19 cellular contexts compared by ENCODE assay signal in the genomic region with DNA sequence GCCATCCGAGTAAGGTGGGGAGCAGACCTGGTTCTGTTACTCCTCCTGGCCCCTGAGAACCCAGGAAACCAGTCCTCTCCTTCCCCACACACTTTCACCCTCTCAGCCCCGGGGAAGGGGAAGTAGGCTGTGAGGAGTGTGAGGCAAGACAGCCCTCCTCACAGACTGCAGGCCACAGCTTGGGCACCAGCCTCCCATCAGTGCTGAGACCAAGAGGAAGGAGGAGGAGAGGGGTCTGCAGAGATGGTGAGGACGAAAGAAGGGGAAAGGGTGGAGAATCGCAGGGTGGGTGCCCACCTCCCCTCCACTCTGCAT. TPM values are rescaled to one million over a fixed set of nuclear protein-coding genes. Genes with fewer than 3 reads are reported as not detected.
DNase-seq lines count a peak whose midpoint lies in the region; ATAC-seq and TF ChIP-seq lines count a peak whose summit lies in the region.
"Had no signal": no experiment of that assay in that cellular context is flagged by ENCODE, and none has a peak within 500 bp of the region (broad histone marks: within the 10 kb centered on the region; RNA-seq: fewer than 3 reads in every experiment).

No MANE protein-coding gene starts in this region.

- H3K4me1 Mint-ChIP-seq in activated naive CD8-positive, alpha-beta T cell treated with anti-CD3 and anti-CD28 coated beads for 36 hours: peaks cover 6% of the 10 kb centered on the region
- H3K4me1 Mint-ChIP-seq in activated naive CD8-positive, alpha-beta T cell treated with anti-CD3 and anti-CD28 coated beads, Interleukin-2, amount 50 U/mL, for 24 hours: peaks cover 6% of the 10 kb centered on the region
- peaks cover 13 to 22% of the 10 kb centered on the region in 2 donors for H3K4me1 Mint-ChIP-seq in stimulated activated naive B cell treated with anti-CD40 and anti-IgM and Interleukin-4, amounts not matched to agents 10 μg/mL and 1 μg/mL and 100 μg/mL, for 72 hours

- POLR2A ChIA-PET in RWPE1 (lab: Yijun Ruan, JAX; ENCODE audit: low non-redundant PET): no interaction called here

- peaks cover 15% of the 10 kb centered on the region for H3K79me2 ChIP-seq in hepatocyte

- CTCF ChIA-PET in RWPE1 (lab: Yijun Ruan, JAX): no interaction called here

- no peak overlapping the region for H3K4me3 ChIP-seq in hepatocyte
- H3K4me3 ChIP-seq: colonic mucosa, Peyer's patch, vagina had no signal

- no peaks in the 10 kb centered on the region for H3K9me3 ChIP-seq in hepatocyte (ENCODE audit: low read depth)
- H3K9me3 ChIP-seq: colonic mucosa, Peyer's patch, vagina had no signal

- H3K4me3 Mint-ChIP-seq in activated naive CD8-positive, alpha-beta T cell treated with anti-CD3 and anti-CD28 coated beads for 36 hours: no peak overlapping the region
- no peak overlapping the region for H3K4me3 Mint-ChIP-seq in activated naive CD8-positive, alpha-beta T cell treated with anti-CD3 and anti-CD28 coated beads, Interleukin-2, amount 50 U/mL, for 24 hours
- H3K4me3 Mint-ChIP-seq in stimulated activated naive B cell treated with anti-CD40 and anti-IgM and Interleukin-4, amounts not matched to agents 10 μg/mL and 1 μg/mL and 100 μg/mL, for 72 hours: no peak overlapping the region
- H3K4me3 Mint-ChIP-seq: nephron; T-helper 1 cell treated with Interleukin-12 subunit alpha and Interleukin-12 subunit beta and Interleukin-4 antibody, amounts not matched to agents 30 μg/mL and 1 μg/mL, for 36 hours had no signal

- no peak overlapping the region for H2AFZ ChIP-seq in hepatocyte

- H3K9me3 Mint-ChIP-seq in activated naive CD8-positive, alpha-beta T cell treated with anti-CD3 and anti-CD28 coated beads for 36 hours: no peaks in the 10 kb centered on the region
- H3K9me3 Mint-ChIP-seq in activated naive CD8-positive, alpha-beta T cell treated with anti-CD3 and anti-CD28 coated beads, Interleukin-2, amount 50 U/mL, for 24 hours: no peaks in the 10 kb centered on the region
- no peaks in the 10 kb centered on the region for H3K9me3 Mint-ChIP-seq in stimulated activated naive B cell treated with anti-CD40 and anti-IgM and Interleukin-4, amounts not matched to agents 10 μg/mL and 1 μg/mL and 100 μg/mL, for 72 hours
- H3K9me3 Mint-ChIP-seq: nephron; T-helper 1 cell treated with Interleukin-12 subunit alpha and Interleukin-12 subunit beta and Interleukin-4 antibody, amounts not matched to agents 30 μg/mL and 1 μg/mL, for 36 hours had no signal

- no peaks in the 10 kb centered on the region for H3K27me3 ChIP-seq in hepatocyte
- H3K27me3 ChIP-seq: colonic mucosa, Peyer's patch, vagina had no signal

- no peak overlapping the region for H3K4me2 ChIP-seq in hepatocyte

- peaks cover 8% of the 10 kb centered on the region for H3K36me3 Mint-ChIP-seq in activated naive CD8-positive, alpha-beta T cell treated with anti-CD3 and anti-CD28 coated beads for 36 hours
- peaks cover 5% of the 10 kb centered on the region for H3K36me3 Mint-ChIP-seq in activated naive CD8-positive, alpha-beta T cell treated with anti-CD3 and anti-CD28 coated beads, Interleukin-2, amount 50 U/mL, for 24 hours (ENCODE audit: low read depth)
- peaks cover 42 to 66% of the 10 kb centered on the region in 2 donors for H3K36me3 Mint-ChIP-seq in stimulated activated naive B cell treated with anti-CD40 and anti-IgM and Interleukin-4, amounts not matched to agents 10 μg/mL and 1 μg/mL and 100 μg/mL, for 72 hours

- 92% methylated on average over 4 of the region's 4 CpGs for WGBS in hepatocyte (ENCODE audit: low lambda C conversion rate, missing lambda C conversion rate)

- H3K9me2 ChIP-seq in hepatocyte (replicated peaks; ENCODE audit: insufficient read depth): no peaks in the 10 kb centered on the region

- H3K27me3 Mint-ChIP-seq in activated naive CD8-positive, alpha-beta T cell treated with anti-CD3 and anti-CD28 coated beads for 36 hours: no peaks in the 10 kb centered on the region
- H3K27me3 Mint-ChIP-seq in activated naive CD8-positive, alpha-beta T cell treated with anti-CD3 and anti-CD28 coated beads, Interleukin-2, amount 50 U/mL, for 24 hours: no peaks in the 10 kb centered on the region
- H3K27me3 Mint-ChIP-seq in stimulated activated naive B cell treated with anti-CD40 and anti-IgM and Interleukin-4, amounts not matched to agents 10 μg/mL and 1 μg/mL and 100 μg/mL, for 72 hours: no peaks in the 10 kb centered on the region

- no peaks in the 10 kb centered on the region for H3K36me3 ChIP-seq in hepatocyte (replicated peaks; ENCODE audit: insufficient read depth, low read depth)
- H3K36me3 ChIP-seq: colonic mucosa had no signal

- ATAC-seq in activated naive CD8-positive, alpha-beta T cell treated with anti-CD3 and anti-CD28 coated beads, Interleukin-2, amount 50 U/mL, for 24 hours: no peak
- ATAC-seq in stimulated activated naive B cell treated with anti-CD40 and anti-IgM and Interleukin-4, amounts not matched to agents 10 μg/mL and 1 μg/mL and 100 μg/mL, for 72 hours (replicated peaks): no peak
- ATAC-seq in HG03196 (IDR thresholded peaks at IDR 0.05; ENCODE audit: unreplicated experiment) (no peak), HG03159 (IDR thresholded peaks at IDR 0.05; ENCODE audit: unreplicated experiment) (no peak)
- ATAC-seq: left colon, right cardiac atrium had no signal

- H3K4me1 ChIP-seq in hepatocyte (ENCODE audit: insufficient read depth): peaks cover 12% of the 10 kb centered on the region
- H3K4me1 ChIP-seq: colonic mucosa, Peyer's patch had no signal

- no peak for DNase-seq in activated naive CD8-positive, alpha-beta T cell treated with anti-CD3 and anti-CD28 coated beads for 36 hours
- no peak for DNase-seq in activated naive CD8-positive, alpha-beta T cell treated with anti-CD3 and anti-CD28 coated beads, Interleukin-2, amount 50 U/mL, for 24 hours
- DNase-seq in RWPE1 (ENCODE audit: low spot score) (no peak), hepatocyte (ENCODE audit: low spot score) (no peak), NCI-H226 (no peak)
- no peak for DNase-seq in stimulated activated naive B cell treated with anti-CD40 and anti-IgM and Interleukin-4, amounts not matched to agents 10 μg/mL and 1 μg/mL and 100 μg/mL, for 72 hours
- DNase-seq: activated CD4-positive, alpha-beta T cell treated with anti-CD3 and anti-CD28 coated beads, Interleukin-2, amount 50 U/mL, for 1 hour; colonic mucosa; left colon; NCI-H1694 treated with DMSO at 0.1 percent for 48 hours; NCI-H524 treated with DMSO at 0.1 percent for 48 hours; Peyer's patch; right cardiac atrium; stimulated activated CD4-positive, alpha-beta T cell treated with anti-CD3 and anti-CD28 coated beads, Interleukin-4, amount 100 ng/mL, for 4 hours had no signal

- H4K20me1 ChIP-seq in hepatocyte (ENCODE audit: insufficient read depth, poor library complexity, severe bottlenecking): no peaks in the 10 kb centered on the region

- peak overlapping the region; percentile 13 for H3K27ac Mint-ChIP-seq in activated naive CD8-positive, alpha-beta T cell treated with anti-CD3 and anti-CD28 coated beads for 36 hours
- H3K27ac Mint-ChIP-seq in activated naive CD8-positive, alpha-beta T cell treated with anti-CD3 and anti-CD28 coated beads, Interleukin-2, amount 50 U/mL, for 24 hours: no peak overlapping the region
- peak overlapping the region; percentile 79 for H3K27ac Mint-ChIP-seq in stimulated activated naive B cell treated with anti-CD40 and anti-IgM and Interleukin-4, amounts not matched to agents 10 μg/mL and 1 μg/mL and 100 μg/mL, for 72 hours
- H3K27ac Mint-ChIP-seq: nephron; T-helper 1 cell treated with Interleukin-12 subunit alpha and Interleukin-12 subunit beta and Interleukin-4 antibody, amounts not matched to agents 30 μg/mL and 1 μg/mL, for 36 hours had no signal

- H3K27ac ChIP-seq in RWPE1 (peak overlapping the region; percentile 41), hepatocyte (peak overlapping the region; percentile 43)
- H3K27ac ChIP-seq: colonic mucosa, Peyer's patch, vagina had no signal

- TF ChIP-seq CTCF in RWPE1 (conservative IDR thresholded peaks at IDR 0.05; ENCODE audit: low read depth) (no peak), hepatocyte (IDR thresholded peaks at IDR 0.05; ENCODE audit: poor library complexity) (no peak)

RNA-seq across cellular contexts. Expression of a gene that starts 7.0 kb away (rescaled TPM):
- 10 to 100 TPM; 30.8 to 31.1 TPM for total RNA-seq in activated naive CD8-positive, alpha-beta T cell treated with anti-CD3 and anti-CD28 coated beads for 36 hours
- 36.1 and 38.8 TPM in 2 replicates for total RNA-seq in hepatocyte
- 132 and 140 TPM in 2 replicates for polyA plus RNA-seq in hepatocyte

RNA-seq across cellular contexts. Expression of a gene that starts 11.1 kb away (rescaled TPM):
- 100 to 1,000 TPM; 103 to 110 TPM for total RNA-seq in activated naive CD8-positive, alpha-beta T cell treated with anti-CD3 and anti-CD28 coated beads for 36 hours
- total RNA-seq in hepatocyte: 40.4 and 44.7 TPM in 2 replicates
- polyA plus RNA-seq in hepatocyte: 44.5 and 45.8 TPM in 2 replicates

RNA-seq across cellular contexts. Expression of a gene that starts 45.9 kb away (rescaled TPM):
- total RNA-seq in activated naive CD8-positive, alpha-beta T cell treated with anti-CD3 and anti-CD28 coated beads for 36 hours: 10 to 100 TPM; 18.2 to 18.7 TPM
- 28.5 and 33.9 TPM in 2 replicates for total RNA-seq in hepatocyte
- polyA plus RNA-seq in hepatocyte: 32.3 and 42.7 TPM in 2 replicates
